ENCODE assay signal across 24 cellular contexts in genomic region chrX:118717703-118718391, GRCh38. TPM values are rescaled to one million over a fixed set of nuclear protein-coding genes. Genes with fewer than 3 reads are reported as not detected.
DNase-seq lines count a peak whose midpoint lies in the region; ATAC-seq and TF ChIP-seq lines count a peak whose summit lies in the region.
"Had no signal": no experiment of that assay in that cellular context is flagged by ENCODE, and none has a peak within 500 bp of the region (broad histone marks: within the 10 kb centered on the region; RNA-seq: fewer than 3 reads in every experiment).

No MANE protein-coding gene starts in this region.

- CTCF ChIA-PET in CD8-positive, alpha-beta T cell (lab: Charles Lee), result interaction anchor here (0.6 kb wide), 1 partner anchor 556 kb away, joined by 3 read pairs; no protein-coding TSS in a partner anchor

- peaks cover 4 to 6% of the 10 kb centered on the region in 2 donors for H3K36me3 Mint-ChIP-seq in stimulated activated naive B cell treated with anti-CD40 and anti-IgM and Interleukin-4, amounts not matched to agents 10 μg/mL and 1 μg/mL and 100 μg/mL, for 72 hours
- H3K36me3 Mint-ChIP-seq in CD8-positive, alpha-beta T cell, result no peaks in the 10 kb centered on the region
- H3K36me3 Mint-ChIP-seq: activated naive CD4-positive, alpha-beta T cell treated with anti-CD3 and anti-CD28 coated beads, Interleukin-2, amount 50 U/mL, for 24 hours had no signal

- intact Hi-C loops in Right ventricle myocardium inferior (cut with DNase I) (no loop called here), left lung (cut with DNase I) (no loop called here)
- intact Hi-C loops in CD8-positive, alpha-beta T cell (cut with DNase I, micrococcal nuclease), result no loop called here

- H3K27me3 ChIP-seq in right atrium auricular region (no peaks in the 10 kb centered on the region), left lung (no peaks in the 10 kb centered on the region)
- no peaks in the 10 kb centered on the region for H3K27me3 ChIP-seq in CD8-positive, alpha-beta T cell (ENCODE audit: insufficient read depth, low read length)

- H3K4me3 Mint-ChIP-seq in stimulated activated naive B cell treated with anti-CD40 and anti-IgM and Interleukin-4, amounts not matched to agents 10 μg/mL and 1 μg/mL and 100 μg/mL, for 72 hours, result no peak overlapping the region
- no peak overlapping the region for H3K4me3 Mint-ChIP-seq in CD8-positive, alpha-beta T cell
- H3K4me3 Mint-ChIP-seq: activated CD8-positive, alpha-beta T cell treated with anti-CD3 and anti-CD28 coated beads, Interleukin-2, amount 10 ng/mL, durations not matched to agents 7 days and 5 days; activated naive CD4-positive, alpha-beta T cell treated with anti-CD3 and anti-CD28 coated beads, Interleukin-2, amount 50 U/mL, for 24 hours; immature natural killer cell; nephron; T-helper 17 cell had no signal

- H3K4me1 ChIP-seq in right atrium auricular region, result no peaks in the 10 kb centered on the region
- peaks cover 0 to 7% of the 10 kb centered on the region in 2 donors for H3K4me1 ChIP-seq in left lung
- no peaks in the 10 kb centered on the region for H3K4me1 ChIP-seq in CD8-positive, alpha-beta T cell (ENCODE audit: insufficient read depth, low read length)
- H3K4me1 ChIP-seq: psoas muscle had no signal

- peaks cover 0 to 1% of the 10 kb centered on the region in 2 donors for H3K9me3 Mint-ChIP-seq in stimulated activated naive B cell treated with anti-CD40 and anti-IgM and Interleukin-4, amounts not matched to agents 10 μg/mL and 1 μg/mL and 100 μg/mL, for 72 hours
- H3K9me3 Mint-ChIP-seq in CD8-positive, alpha-beta T cell, result no peaks in the 10 kb centered on the region
- H3K9me3 Mint-ChIP-seq: activated naive CD4-positive, alpha-beta T cell treated with anti-CD3 and anti-CD28 coated beads, Interleukin-2, amount 50 U/mL, for 24 hours; immature natural killer cell had no signal

- no peaks in the 10 kb centered on the region for H3K9me3 ChIP-seq in right atrium auricular region
- H3K9me3 ChIP-seq in left lung, result no peaks in the 10 kb centered on the region
- H3K9me3 ChIP-seq in CD8-positive, alpha-beta T cell (ENCODE audit: low read length), result no peaks in the 10 kb centered on the region
- H3K9me3 ChIP-seq: psoas muscle had no signal

- H3K27ac ChIP-seq in right atrium auricular region (no peak overlapping the region), left lung (peak overlapping the region in 1 of 2 donors; percentile 89)
- H3K27ac ChIP-seq in CD8-positive, alpha-beta T cell (ENCODE audit: low read depth, low read length), result no peak overlapping the region
- H3K27ac ChIP-seq: 22Rv1, psoas muscle, WERI-Rb-1 had no signal

- H3K36me3 ChIP-seq in right atrium auricular region, result no peaks in the 10 kb centered on the region
- H3K36me3 ChIP-seq in left lung, result no peaks in the 10 kb centered on the region
- H3K36me3 ChIP-seq in CD8-positive, alpha-beta T cell (ENCODE audit: insufficient read depth, low read length), result no peaks in the 10 kb centered on the region
- H3K36me3 ChIP-seq: WERI-Rb-1 had no signal

- DNase-seq in Right ventricle myocardium inferior (ENCODE audit: missing footprints), result no peak
- DNase-seq in right atrium auricular region (ENCODE audit: low spot score), result no peak
- peak; percentile 82 for DNase-seq in NOMO-1 treated with dmso at 0.1 percent for 144 hours (lab: John Stamatoyannopoulos, UW; ENCODE audit: unreplicated experiment)
- DNase-seq in left lung, result no peak
- peak; percentile 17 for DNase-seq in stimulated activated naive B cell treated with anti-CD40 and anti-IgM and Interleukin-4, amounts not matched to agents 10 μg/mL and 1 μg/mL and 100 μg/mL, for 72 hours
- DNase-seq in NCI-H748 treated with DMSO at 0.1 percent for 48 hours (lab: John Stamatoyannopoulos, UW), result no peak
- no peak for DNase-seq in CD8-positive, alpha-beta T cell
- DNase-seq: activated CD8-positive, alpha-beta T cell treated with anti-CD3 and anti-CD28 coated beads, Interleukin-2, amount 10 ng/mL, durations not matched to agents 7 days and 5 days; activated T-cell treated with anti-CD3 and anti-CD28 coated beads, Interleukin-2, amount 50 U/mL, for 48 hours; C1 segment of cervical spinal cord; DMS 273 treated with DMSO at 0.1 percent for 48 hours; head of caudate nucleus; immature natural killer cell; mesendoderm; NCI-H187 treated with DMSO at 0.1 percent for 48 hours; psoas muscle; stimulated activated CD4-positive, alpha-beta T cell treated with anti-CD3 and anti-CD28 coated beads, Interleukin-4, amount 100 ng/mL, for 4 hours; T-helper 17 cell; WERI-Rb-1 had no signal

- POLR2A ChIA-PET in CD8-positive, alpha-beta T cell (lab: Charles Lee), result no interaction called here

- peak overlapping the region; percentile 94 for H3K27ac Mint-ChIP-seq in stimulated activated naive B cell treated with anti-CD40 and anti-IgM and Interleukin-4, amounts not matched to agents 10 μg/mL and 1 μg/mL and 100 μg/mL, for 72 hours
- H3K27ac Mint-ChIP-seq in CD8-positive, alpha-beta T cell, result no peak overlapping the region
- H3K27ac Mint-ChIP-seq: activated CD8-positive, alpha-beta T cell treated with anti-CD3 and anti-CD28 coated beads, Interleukin-2, amount 10 ng/mL, durations not matched to agents 7 days and 5 days; activated naive CD4-positive, alpha-beta T cell treated with anti-CD3 and anti-CD28 coated beads, Interleukin-2, amount 50 U/mL, for 24 hours; nephron; T-helper 17 cell had no signal

- peak; percentile 39 for ATAC-seq in Right ventricle myocardium inferior
- peak; percentile 56 for ATAC-seq in left lung
- ATAC-seq in stimulated activated naive B cell treated with anti-CD40 and anti-IgM and Interleukin-4, amounts not matched to agents 10 μg/mL and 1 μg/mL and 100 μg/mL, for 72 hours (replicated peaks), result peak; percentile 80 to 83
- no peak for ATAC-seq in HG03159 (IDR thresholded peaks at IDR 0.05; ENCODE audit: unreplicated experiment)
- ATAC-seq in CD8-positive, alpha-beta T cell, result no peak
- ATAC-seq: activated CD8-positive, alpha-beta T cell treated with anti-CD3 and anti-CD28 coated beads, Interleukin-2, amount 10 ng/mL, durations not matched to agents 7 days and 5 days; psoas muscle; T-helper 17 cell had no signal

- H3K4me1 Mint-ChIP-seq in stimulated activated naive B cell treated with anti-CD40 and anti-IgM and Interleukin-4, amounts not matched to agents 10 μg/mL and 1 μg/mL and 100 μg/mL, for 72 hours, result peaks cover 25 to 67% of the 10 kb centered on the region in 2 donors
- no peaks in the 10 kb centered on the region for H3K4me1 Mint-ChIP-seq in CD8-positive, alpha-beta T cell (ENCODE audit: low read depth)
- H3K4me1 Mint-ChIP-seq: activated naive CD4-positive, alpha-beta T cell treated with anti-CD3 and anti-CD28 coated beads, Interleukin-2, amount 50 U/mL, for 24 hours; nephron had no signal

- H3K4me3 ChIP-seq in right atrium auricular region (no peak overlapping the region), left lung (no peak overlapping the region)
- H3K4me3 ChIP-seq in CD8-positive, alpha-beta T cell (ENCODE audit: low read depth, low read length), result no peak overlapping the region
- H3K4me3 ChIP-seq: psoas muscle, smooth muscle cell had no signal

- peaks cover 0 to 3% of the 10 kb centered on the region in 2 donors for H3K27me3 Mint-ChIP-seq in stimulated activated naive B cell treated with anti-CD40 and anti-IgM and Interleukin-4, amounts not matched to agents 10 μg/mL and 1 μg/mL and 100 μg/mL, for 72 hours
- H3K27me3 Mint-ChIP-seq in CD8-positive, alpha-beta T cell (ENCODE audit: low read depth), result peaks cover 13% of the 10 kb centered on the region
- H3K27me3 Mint-ChIP-seq: activated naive CD4-positive, alpha-beta T cell treated with anti-CD3 and anti-CD28 coated beads, Interleukin-2, amount 50 U/mL, for 24 hours had no signal

- TF ChIP-seq CTCF in right atrium auricular region (IDR thresholded peaks at IDR 0.05) (no peak), left lung (IDR thresholded peaks at IDR 0.05) (no peak)
- TF ChIP-seq CTCF in CD8-positive, alpha-beta T cell (IDR thresholded peaks at IDR 0.05), result no peak

RNA-seq across cellular contexts. Expression of gene IL13RA1, which starts 9.6 kb away (rescaled TPM):
- total RNA-seq in Right ventricle myocardium inferior (19.7 TPM), right atrium auricular region (10 to 100 TPM; 14.5 to 29.8 TPM), left lung (10 to 100 TPM; 77.8 to 87.3 TPM)
- total RNA-seq in CD8-positive, alpha-beta T cell, result under 1 TPM in 1 of 2 experiments, not detected in 1; 0.22 TPM

Comparison
In these comparisons a context has a peak if more than half of its experiments do, and no peak if none do; other contexts are left out.
1. ATAC-seq: peak in Right ventricle myocardium inferior (single experiment), left lung (single experiment) and stimulated activated naive B cell treated with anti-CD40 and anti-IgM and Interleukin-4, amounts not matched to agents 10 μg/mL and 1 μg/mL and 100 μg/mL, for 72 hours (2 of 2); none in HG03159 (single experiment) and CD8-positive, alpha-beta T cell (single experiment).
2. DNase-seq: peak in NOMO-1 treated with dmso at 0.1 percent for 144 hours (single experiment) and stimulated activated naive B cell treated with anti-CD40 and anti-IgM and Interleukin-4, amounts not matched to agents 10 μg/mL and 1 μg/mL and 100 μg/mL, for 72 hours (single experiment); none in Right ventricle myocardium inferior (single experiment), right atrium auricular region (single experiment), left lung (0 of 2), NCI-H748 treated with DMSO at 0.1 percent for 48 hours (single experiment) and CD8-positive, alpha-beta T cell (0 of 7).
3. RNA of gene IL13RA1, which starts 9.6 kb away (total RNA-seq): 77.8 to 87.3 TPM in left lung, 14.5 to 29.8 TPM in right atrium auricular region and 19.7 TPM in Right ventricle myocardium inferior (single experiment); 0.22 TPM in CD8-positive, alpha-beta T cell; every median in the first group is over 10 times any median in the second.